ENCODE assay signal across 15 cellular contexts in genomic region chr1:47091476-47091875, GRCh38. TPM values are rescaled to one million over a fixed set of nuclear protein-coding genes. Genes with fewer than 3 reads are reported as not detected.
DNase-seq lines count a peak whose midpoint lies in the region; ATAC-seq, FAIRE-seq and TF ChIP-seq lines count a peak whose summit lies in the region.
"Not testable (repeated sequence)": the region's sequence is repeated elsewhere in the genome, so short reads cannot be mapped to it uniquely, and the experiment has no call there.
"Had no signal": no experiment of that assay in that cellular context is flagged by ENCODE, and none has a peak within 500 bp of the region (broad histone marks: within the 10 kb centered on the region; RNA-seq: fewer than 3 reads in every experiment).

No MANE protein-coding gene starts in this region.

- FAIRE-seq in D721Med (lab: Jason Lieb, UNC), result not testable (repeated sequence)
- FAIRE-seq in RCC 7860 (lab: Jason Lieb, UNC) (peak; percentile 46), bronchial epithelial cell (lab: Jason Lieb, UNC) (peak; percentile 72)

- H2AFZ ChIP-seq in KMS-11 (ENCODE audit: low read depth), result not testable (repeated sequence)

- not testable (repeated sequence) for H3K4me3 Mint-ChIP-seq in mesothelial cell of epicardium

- not testable (repeated sequence) for H3K9me3 Mint-ChIP-seq in mesothelial cell of epicardium

- peaks cover 19% of the 10 kb centered on the region for H3K27me3 Mint-ChIP-seq in mesothelial cell of epicardium (ENCODE audit: low read depth)

- H4K20me1 ChIP-seq in KMS-11 (ENCODE audit: insufficient read depth), result not testable (repeated sequence)

- not testable (repeated sequence) for H3K36me3 ChIP-seq in KMS-11 (ENCODE audit: insufficient read depth); bronchial epithelial cell (ENCODE audit: control insufficient read depth, insufficient read depth, low read length); upper lobe of right lung

- H3K27me3 ChIP-seq in KMS-11 (ENCODE audit: insufficient read depth, low read depth); bronchial epithelial cell (ENCODE audit: control insufficient read depth, insufficient read depth, low read length); foreskin keratinocyte; upper lobe of right lung: not testable (repeated sequence)

- intact Hi-C loops in upper lobe of right lung (cut with DNase I), result not testable (repeated sequence)

- H3K4me3 ChIP-seq in KMS-11 (IDR thresholded peaks at IDR 0.05; ENCODE audit: insufficient read depth, low read depth, low read length); bronchial epithelial cell (ENCODE audit: low read depth, low read length); upper lobe of right lung: not testable (repeated sequence)

- H3K9me3 ChIP-seq in upper lobe of right lung, result not testable (repeated sequence)

- not testable (repeated sequence) for H3K4me1 ChIP-seq in KMS-11 (ENCODE audit: low read depth, poor library complexity, severe bottlenecking); foreskin keratinocyte; upper lobe of right lung

- H3K27ac Mint-ChIP-seq in mesothelial cell of epicardium, result not testable (repeated sequence)

- H3K9ac ChIP-seq in KMS-11, result not testable (repeated sequence)

- peak; percentile 19 for TF ChIP-seq CTCF in D721Med (IDR thresholded peaks at IDR 0.05; ENCODE audit: insufficient read depth, missing control alignments)
- peak; percentile 2 for TF ChIP-seq CTCF in GM13977 (IDR thresholded peaks at IDR 0.05; ENCODE audit: extremely low read depth, insufficient read depth, missing control alignments)
- TF ChIP-seq CTCF in KMS-11 (conservative IDR thresholded peaks at IDR 0.05; ENCODE audit: low read depth, low read length), result peak; percentile 43; the same call in 1 of the 2 replicates
- TF ChIP-seq CTCF in bronchial epithelial cell (IDR thresholded peaks at IDR 0.05; ENCODE audit: insufficient read depth, low read length, severe bottlenecking), result peak; percentile 19
- peak; percentile 50 for TF ChIP-seq CTCF in foreskin keratinocyte (conservative IDR thresholded peaks at IDR 0.05)
- peak; percentile 19 for TF ChIP-seq CTCF in mesothelial cell of epicardium (IDR thresholded peaks at IDR 0.05; ENCODE audit: unreplicated experiment)
- TF ChIP-seq CTCF in upper lobe of right lung (IDR thresholded peaks at IDR 0.05), result peak; percentile 35

- in situ Hi-C loops in GM13977 (cut with MboI; ENCODE audit: low pct_unique_long_range_greater_than_20kb, low sequenced_read_pairs, unreplicated experiment), result not testable (repeated sequence)

- H3K4me1 Mint-ChIP-seq in mesothelial cell of epicardium, result not testable (repeated sequence)

- ATAC-seq in foreskin keratinocyte (peak; percentile 75), upper lobe of right lung (peak; percentile 42)

- DNase-seq in D721Med (ENCODE audit: insufficient read length, low spot score); GM13977 (ENCODE audit: low spot score); RCC 7860 (ENCODE audit: low spot score); bronchial epithelial cell (ENCODE audit: low read depth); foreskin keratinocyte; mesothelial cell of epicardium (ENCODE audit: low spot score in 2 of 2, unreplicated experiment in 2 of 2); upper lobe of right lung: not testable (repeated sequence)

- not testable (repeated sequence) for H3K36me3 Mint-ChIP-seq in mesothelial cell of epicardium

- H3K79me2 ChIP-seq in KMS-11 (ENCODE audit: insufficient read depth, low read depth), result not testable (repeated sequence)

- H3K27ac ChIP-seq in KMS-11, foreskin keratinocyte, upper lobe of right lung: not testable (repeated sequence)

- not testable (repeated sequence) for H3K4me2 ChIP-seq in KMS-11

RNA-seq across cellular contexts. Expression of gene CYP4Z1, which starts 24.4 kb away (rescaled TPM):
- not detected in 2 replicates for total RNA-seq in bronchial epithelial cell
- total RNA-seq in foreskin keratinocyte, result not detected in 2 replicates
- polyA plus RNA-seq in foreskin keratinocyte, result not detected in 2 replicates
- not detected in 3 replicates for total RNA-seq in mesothelial cell of epicardium
- 2.1 TPM for total RNA-seq in upper lobe of right lung
- total RNA-seq: activated CD4-positive, alpha-beta T cell treated with anti-CD3 and anti-CD28 coated beads for 36 hours; RPMI7951; T-helper 17 cell had no signal

RNA-seq across cellular contexts. Expression of gene CYP4A22, which starts 45.8 kb away (rescaled TPM):
- total RNA-seq in bronchial epithelial cell (not detected in 2 replicates), foreskin keratinocyte (not detected in 2 replicates), mesothelial cell of epicardium (not detected in 3 replicates), upper lobe of right lung (not detected)
- polyA plus RNA-seq in foreskin keratinocyte, result not detected in 2 replicates
- total RNA-seq: activated CD4-positive, alpha-beta T cell treated with anti-CD3 and anti-CD28 coated beads for 36 hours; lung microvascular endothelial cell; prostate gland; RPMI7951; stomach; T-helper 17 cell; transverse colon had no signal
- polyA plus RNA-seq: stomach had no signal
